ENCODE assay signal across 15 cellular contexts in genomic region chr6:71333700-71334099, GRCh38. TPM values are rescaled to one million over a fixed set of nuclear protein-coding genes. Genes with fewer than 3 reads are reported as not detected.
A peak's percentile ranks its signal among the peaks of the same experiment; 100 is the strongest.
DNase-seq lines count a peak whose midpoint lies in the region; ATAC-seq, FAIRE-seq and TF ChIP-seq lines count a peak whose summit lies in the region.
"Had no signal": no experiment of that assay in that cellular context is flagged by ENCODE, and none has a peak within 500 bp of the region (broad histone marks: within the 10 kb centered on the region; RNA-seq: fewer than 3 reads in every experiment).

No MANE protein-coding gene starts in this region.

- in situ Hi-C loops in brain microvascular endothelial cell (cut with HindIII; ENCODE audit: low pct_ligation_motif_present, low sequenced_read_pairs) = no loop called here

- FAIRE-seq in HTR-8/SVneo (lab: Jason Lieb, UNC) = no peak
- FAIRE-seq: GM12878 had no signal

- no peak overlapping the region for H3K27ac Mint-ChIP-seq in activated T-cell treated with anti-CD3 and anti-CD28 coated beads, Interleukin-2, amount 50 U/mL, for 72 hours
- H3K27ac Mint-ChIP-seq: CD8-positive, alpha-beta T cell; stimulated activated naive CD8-positive, alpha-beta T cell treated with anti-CD3 and anti-CD28 coated beads, Interleukin-15, Interleukin-2, amounts not matched to agents 100 ng/mL and 50 ng/mL, for 24 hours had no signal

- H3K4me3 ChIP-seq in brain microvascular endothelial cell (ENCODE audit: low read depth, low read length) (no peak overlapping the region), left lung (no peak overlapping the region), ascending aorta (no peak overlapping the region)
- H3K4me3 ChIP-seq: GM12878 had no signal

- H3K9me3 Mint-ChIP-seq in activated T-cell treated with anti-CD3 and anti-CD28 coated beads, Interleukin-2, amount 50 U/mL, for 72 hours = no peaks in the 10 kb centered on the region
- H3K9me3 Mint-ChIP-seq: CD8-positive, alpha-beta T cell; stimulated activated naive CD8-positive, alpha-beta T cell treated with anti-CD3 and anti-CD28 coated beads, Interleukin-15, Interleukin-2, amounts not matched to agents 100 ng/mL and 50 ng/mL, for 24 hours had no signal

- no peaks in the 10 kb centered on the region for H3K27me3 ChIP-seq in brain microvascular endothelial cell (replicated peaks)
- no peaks in the 10 kb centered on the region for H3K27me3 ChIP-seq in left lung
- H3K27me3 ChIP-seq in ascending aorta = no peaks in the 10 kb centered on the region

- ATAC-seq in left lung = peak; percentile 48
- no peak for ATAC-seq in HG03432 (IDR thresholded peaks at IDR 0.05; ENCODE audit: unreplicated experiment)
- ATAC-seq in activated T-cell treated with anti-CD3 and anti-CD28 coated beads, Interleukin-2, amount 50 U/mL, for 72 hours (replicated peaks in 1 of 2) = no peak
- no peak for ATAC-seq in HG02938 (IDR thresholded peaks at IDR 0.05; ENCODE audit: unreplicated experiment)
- ATAC-seq: CD8-positive, alpha-beta T cell; GM12878 had no signal

- peaks cover 7% of the 10 kb centered on the region for H3K4me1 Mint-ChIP-seq in activated T-cell treated with anti-CD3 and anti-CD28 coated beads, Interleukin-2, amount 50 U/mL, for 72 hours (ENCODE audit: low read depth)

- H3K4me1 ChIP-seq in left lung (peaks cover 0 to 29% of the 10 kb centered on the region in 2 donors), ascending aorta (no peaks in the 10 kb centered on the region)

- no peak overlapping the region for H3K4me3 Mint-ChIP-seq in activated T-cell treated with anti-CD3 and anti-CD28 coated beads, Interleukin-2, amount 50 U/mL, for 72 hours
- H3K4me3 Mint-ChIP-seq: CD8-positive, alpha-beta T cell; stimulated activated naive CD8-positive, alpha-beta T cell treated with anti-CD3 and anti-CD28 coated beads, Interleukin-15, Interleukin-2, amounts not matched to agents 100 ng/mL and 50 ng/mL, for 24 hours had no signal

- no peaks in the 10 kb centered on the region for H3K36me3 Mint-ChIP-seq in activated T-cell treated with anti-CD3 and anti-CD28 coated beads, Interleukin-2, amount 50 U/mL, for 72 hours (ENCODE audit: insufficient read depth in 2 of 2)
- H3K36me3 Mint-ChIP-seq: CD8-positive, alpha-beta T cell had no signal

- peak; percentile 59 for DNase-seq in AG08396 (ENCODE audit: low spot score)
- DNase-seq in HTR-8/SVneo (ENCODE audit: insufficient read length, low spot score) = peak; percentile 39
- peak; percentile 76 for DNase-seq in brain microvascular endothelial cell
- DNase-seq in left lung = no peak
- DNase-seq in ascending aorta (ENCODE audit: low spot score in 2 of 2) = no peak
- no peak for DNase-seq in activated T-cell treated with anti-CD3 and anti-CD28 coated beads, Interleukin-2, amount 50 U/mL, for 72 hours
- DNase-seq: caudate nucleus; CD8-positive, alpha-beta T cell; hypothalamus; NCI-H526 treated with DMSO at 0.1 percent for 48 hours; T-helper 1 cell had no signal

- H3K27ac ChIP-seq in brain microvascular endothelial cell (peak overlapping the region; percentile 57), left lung (peak overlapping the region in 1 of 2 donors; percentile 25), ascending aorta (no peak overlapping the region)

- TF ChIP-seq CTCF in brain microvascular endothelial cell (IDR thresholded peaks at IDR 0.05; ENCODE audit: low read depth, low read length, missing control alignments) (no peak), left lung (IDR thresholded peaks at IDR 0.05) (no peak), ascending aorta (IDR thresholded peaks at IDR 0.05) (no peak)

- H3K27me3 Mint-ChIP-seq in activated T-cell treated with anti-CD3 and anti-CD28 coated beads, Interleukin-2, amount 50 U/mL, for 72 hours (ENCODE audit: low read depth) = peaks cover 12% of the 10 kb centered on the region
- H3K27me3 Mint-ChIP-seq: stimulated activated naive CD8-positive, alpha-beta T cell treated with anti-CD3 and anti-CD28 coated beads, Interleukin-15, Interleukin-2, amounts not matched to agents 100 ng/mL and 50 ng/mL, for 24 hours had no signal

- intact Hi-C loops in left lung (cut with DNase I) = no loop called here
- intact Hi-C loops in ascending aorta (cut with DNase I) = no loop called here

- H3K36me3 ChIP-seq in brain microvascular endothelial cell (replicated peaks) (no peaks in the 10 kb centered on the region), left lung (no peaks in the 10 kb centered on the region), ascending aorta (no peaks in the 10 kb centered on the region)

- H3K9me3 ChIP-seq in left lung (no peaks in the 10 kb centered on the region), ascending aorta (no peaks in the 10 kb centered on the region)

RNA-seq across cellular contexts. Expression of gene OGFRL1, which starts 45.1 kb away (rescaled TPM):
- total RNA-seq in left lung (10 to 100 TPM; 21.0 to 28.9 TPM), ascending aorta (14.6 TPM)
- total RNA-seq in activated T-cell treated with anti-CD3 and anti-CD28 coated beads, Interleukin-2, amount 50 U/mL, for 72 hours = 1 to 10 TPM; 6.0 to 6.7 TPM

Comparison
In these comparisons a context has a peak if more than half of its experiments do, and no peak if none do; other contexts are left out.
1. DNase-seq: peak in AG08396 (single experiment), HTR-8/SVneo (single experiment) and brain microvascular endothelial cell (single experiment); none in left lung (0 of 2), ascending aorta (0 of 2) and activated T-cell treated with anti-CD3 and anti-CD28 coated beads, Interleukin-2, amount 50 U/mL, for 72 hours (0 of 2).